2 cellular contexts compared by ENCODE assay signal in the genomic region with DNA sequence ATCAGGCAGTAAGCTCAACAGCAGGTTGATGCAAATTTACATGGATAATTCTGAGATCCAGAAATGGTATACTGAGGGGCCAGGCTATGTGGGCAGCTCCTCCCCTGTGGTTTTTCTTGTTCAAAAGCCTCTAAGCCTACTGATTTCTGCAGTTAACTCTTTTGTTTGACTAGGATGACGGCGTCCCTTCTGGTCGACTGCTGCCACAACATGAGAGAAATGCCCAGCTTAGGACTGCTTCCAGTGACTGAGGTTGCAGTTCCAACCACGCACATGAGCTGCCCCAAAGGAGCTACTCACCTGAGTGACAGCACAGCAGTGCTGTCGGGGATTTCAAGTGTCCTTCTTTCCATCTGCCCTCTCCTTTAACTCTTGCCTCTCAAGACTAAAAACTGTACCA.
TF ChIP-seq lines count a peak whose summit lies in the region.

No MANE protein-coding gene starts in this region.

TF ChIP-seq in HEK293T, 16 proteins besides CTCF, POLR2A, EP300 and RAD21:
- no peak for TF ChIP-seq ZNF384 (IDR thresholded peaks at IDR 0.05)
- TF ChIP-seq TARDBP (IDR thresholded peaks at IDR 0.05) = no peak
- no peak for TF ChIP-seq ELF4 (IDR thresholded peaks at IDR 0.05)
- TF ChIP-seq HDGF (IDR thresholded peaks at IDR 0.05; ENCODE audit: borderline replicate concordance) = no peak
- no peak for TF ChIP-seq FOXA1 (IDR thresholded peaks at IDR 0.05)
- TF ChIP-seq NFRKB (IDR thresholded peaks at IDR 0.05) = no peak
- no peak for TF ChIP-seq LEF1 (IDR thresholded peaks at IDR 0.05; ENCODE audit: borderline replicate concordance)

TF ChIP-seq in SK-N-SH, 30 proteins besides CTCF, POLR2A, EP300 and RAD21:
- TF ChIP-seq, protein P1, sequence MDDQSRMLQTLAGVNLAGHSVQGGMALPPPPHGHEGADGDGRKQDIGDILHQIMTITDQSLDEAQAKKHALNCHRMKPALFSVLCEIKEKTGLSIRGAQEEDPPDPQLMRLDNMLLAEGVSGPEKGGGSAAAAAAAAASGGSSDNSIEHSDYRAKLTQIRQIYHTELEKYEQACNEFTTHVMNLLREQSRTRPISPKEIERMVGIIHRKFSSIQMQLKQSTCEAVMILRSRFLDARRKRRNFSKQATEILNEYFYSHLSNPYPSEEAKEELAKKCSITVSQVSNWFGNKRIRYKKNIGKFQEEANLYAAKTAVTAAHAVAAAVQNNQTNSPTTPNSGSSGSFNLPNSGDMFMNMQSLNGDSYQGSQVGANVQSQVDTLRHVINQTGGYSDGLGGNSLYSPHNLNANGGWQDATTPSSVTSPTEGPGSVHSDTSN (IDR thresholded peaks at IDR 0.05) = no peak
- peak; percentile 2; the same call in 1 of the 2 replicates for TF ChIP-seq SMC3 (IDR thresholded peaks at IDR 0.05; ENCODE audit: low read depth, low read length)
